ENCODE assay signal across 16 cellular contexts in the genomic region with DNA sequence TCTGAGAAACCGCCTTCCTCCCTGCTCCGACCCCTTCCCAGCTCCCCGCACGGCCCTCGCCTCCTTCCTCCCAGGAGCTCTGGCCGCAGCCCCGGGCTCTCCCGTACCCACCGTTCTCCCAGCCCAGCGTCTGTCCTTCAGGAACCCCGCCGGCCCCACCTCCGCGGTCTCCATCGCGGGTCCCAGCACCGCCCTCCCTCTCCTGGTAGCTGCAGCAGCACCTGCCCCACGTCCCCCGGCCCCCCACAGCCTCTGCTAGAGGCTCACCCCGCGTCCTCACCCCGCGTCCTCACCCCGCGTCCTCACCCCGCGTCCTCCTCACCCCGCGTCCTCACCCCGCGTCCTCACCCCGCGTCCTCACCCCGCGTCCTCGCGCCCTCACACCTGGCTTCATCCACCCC.
DNase-seq lines count a peak whose midpoint lies in the region; ATAC-seq, FAIRE-seq and TF ChIP-seq lines count a peak whose summit lies in the region.
"Had no signal": no experiment of that assay in that cellular context is flagged by ENCODE, and none has a peak within 500 bp of the region (broad histone marks: within the 10 kb centered on the region; RNA-seq: fewer than 3 reads in every experiment).

No MANE protein-coding gene starts in this region.

- H2BK12ac ChIP-seq in H9 (ENCODE audit: insufficient read length, low read depth, low read length): no peak overlapping the region

- H3K27ac Mint-ChIP-seq in H9: no peak overlapping the region
- H3K27ac Mint-ChIP-seq in chondrocyte (ENCODE audit: unreplicated experiment): no peak overlapping the region
- H3K27ac Mint-ChIP-seq: IgD-negative memory B cell had no signal

- peak overlapping the region; percentile 35; the same call in 1 of the 2 replicates for H3K14ac ChIP-seq in H9 (ENCODE audit: insufficient read depth, low read length)

- H3K4me3 Mint-ChIP-seq in H9: no peak overlapping the region
- H3K4me3 Mint-ChIP-seq in chondrocyte (ENCODE audit: unreplicated experiment): no peak overlapping the region
- H3K4me3 Mint-ChIP-seq: IgD-negative memory B cell had no signal

- H3K27ac ChIP-seq in H9 (ENCODE audit: insufficient read length, low read depth, low read length) (no peak overlapping the region), kidney (ENCODE audit: low read depth in 2 of 2, low read length in 2 of 2) (no peak overlapping the region), spleen (no peak overlapping the region)
- H3K27ac ChIP-seq: RWPE1 had no signal

- H2BK5ac ChIP-seq in H9 (ENCODE audit: insufficient read length, low read length): no peak overlapping the region

- no peaks in the 10 kb centered on the region for H4K20me1 ChIP-seq in H9 (ENCODE audit: control insufficient read depth, insufficient read depth, insufficient read length)

- TF ChIP-seq CTCF in H9 (conservative IDR thresholded peaks at IDR 0.05) (no peak), chondrocyte (IDR thresholded peaks at IDR 0.05) (no peak), kidney (IDR thresholded peaks at IDR 0.05; ENCODE audit: borderline replicate concordance, extremely low read depth, insufficient read depth) (no peak), spleen (IDR thresholded peaks at IDR 0.05 in 8 of 11, conservative IDR thresholded peaks at IDR 0.05 in 3 of 11) (no peak)

- no peak overlapping the region for H2BK15ac ChIP-seq in H9 (ENCODE audit: low read depth, low read length)

- H3K4me1 ChIP-seq in H9 (ENCODE audit: insufficient read depth, low read length): no peaks in the 10 kb centered on the region; the same call in 1 of the 2 replicates
- H3K4me1 ChIP-seq in kidney (ENCODE audit: control insufficient read depth in 1 of 2, insufficient read depth in 1 of 2, low read depth in 1 of 2, low read length in 2 of 2): no peaks in the 10 kb centered on the region
- H3K4me1 ChIP-seq in spleen: no peaks in the 10 kb centered on the region
- H3K4me1 ChIP-seq: HAP-1 had no signal

- no peak overlapping the region for H4K8ac ChIP-seq in H9 (replicated peaks; ENCODE audit: insufficient read length, low read depth, low read length)

- no peak for FAIRE-seq in kidney (lab: Jason Lieb, UNC)

- no peak overlapping the region for H3K4me3 ChIP-seq in kidney (ENCODE audit: low read length in 2 of 2)
- no peak overlapping the region for H3K4me3 ChIP-seq in spleen
- H3K4me3 ChIP-seq: HAP-1 had no signal

- H3K36me3 ChIP-seq in kidney (ENCODE audit: control insufficient read depth in 1 of 2, insufficient read depth in 2 of 2, low read length in 2 of 2): no peaks in the 10 kb centered on the region
- H3K36me3 ChIP-seq in spleen: no peaks in the 10 kb centered on the region
- H3K36me3 ChIP-seq: HAP-1 had no signal

- no peak overlapping the region for H3K4me2 ChIP-seq in H9 (ENCODE audit: insufficient read depth, insufficient read length, low read length)

- H3T11ph ChIP-seq in H9 (ENCODE audit: low read length): no peak overlapping the region

- no peak overlapping the region for H3K4ac ChIP-seq in H9 (ENCODE audit: low read depth, low read length)

- H3K79me1 ChIP-seq in H9 (ENCODE audit: insufficient read depth, low read depth, low read length, poor library complexity, severe bottlenecking): no peaks in the 10 kb centered on the region

- H2BK20ac ChIP-seq in H9 (ENCODE audit: low read depth, low read length, poor library complexity, severe bottlenecking): no peak overlapping the region

- H3K79me2 ChIP-seq in H9 (ENCODE audit: insufficient read depth, low read length): no peaks in the 10 kb centered on the region

- no peak overlapping the region for H4K5ac ChIP-seq in H9 (ENCODE audit: insufficient read length, low read depth, low read length)

- H3K4me1 Mint-ChIP-seq in H9 (peaks cover 2 to 6% of the 10 kb centered on the region in 2 experiments; a peak in 3 of 4 replicates), chondrocyte (ENCODE audit: low read depth) (no peaks in the 10 kb centered on the region)
- H3K4me1 Mint-ChIP-seq: IgD-negative memory B cell had no signal

- H3K9me3 Mint-ChIP-seq in H9: no peaks in the 10 kb centered on the region
- H3K9me3 Mint-ChIP-seq in chondrocyte (ENCODE audit: low read depth): no peaks in the 10 kb centered on the region
- H3K9me3 Mint-ChIP-seq: IgD-negative memory B cell had no signal

- ATAC-seq in GM21381 (IDR thresholded peaks at IDR 0.05; ENCODE audit: unreplicated experiment): no peak

- H3K27me3 Mint-ChIP-seq in H9 (ENCODE audit: low read depth) (peaks cover 4% of the 10 kb centered on the region), chondrocyte (ENCODE audit: low read depth) (peaks cover 11% of the 10 kb centered on the region)

- H3K56ac ChIP-seq in H9 (ENCODE audit: insufficient read length, low read depth, low read length): no peak overlapping the region

- no peaks in the 10 kb centered on the region for H3K36me3 Mint-ChIP-seq in H9 (ENCODE audit: insufficient read depth in 1 of 3, low read depth in 3 of 3)
- H3K36me3 Mint-ChIP-seq in chondrocyte (ENCODE audit: low read depth): no peaks in the 10 kb centered on the region
- H3K36me3 Mint-ChIP-seq: IgD-negative memory B cell had no signal

- no peak overlapping the region for H3K23ac ChIP-seq in H9 (ENCODE audit: insufficient read length, low read depth, low read length)

- no peak overlapping the region for H2AFZ ChIP-seq in H9 (ENCODE audit: low read length)

- no peak overlapping the region for H2BK120ac ChIP-seq in H9 (ENCODE audit: low read depth, low read length, poor library complexity, severe bottlenecking)

- DNase-seq in H9 (no peak), chondrocyte (ENCODE audit: low spot score) (peak; percentile 94), kidney (peak; percentile 74), spleen (peak; percentile 67), islet precursor cell (no peak), EL (no peak)
- DNase-seq: DMS153; NCI-H1417; NCI-H2029 treated with DMSO at 0.1 percent for 48 hours; NCI-H526; NK-92 treated with Interleukin-12 subunit alpha and Interleukin-12 subunit beta, amount 100 ng/mL, for 24 hours; OCI-M1 had no signal

- no peak for TF ChIP-seq POLR2A in spleen (IDR thresholded peaks at IDR 0.05)

- H2AK5ac ChIP-seq in H9 (ENCODE audit: insufficient read length, low read length): no peak overlapping the region

- WGBS in H9 (ENCODE audit: extremely low coverage, insufficient read length, low lambda C conversion rate): no CpG with 5 or more reads among the region's 37 CpGs
- WGBS in spleen, 5 donors: 49 to 85% (median 78%) methylated on average over 16 to 37 of the region's 37 CpGs

- H3K27me3 ChIP-seq in H9 (ENCODE audit: insufficient read depth, low read length): no peaks in the 10 kb centered on the region
- peaks cover 0 to 87% (median 38%) of the 10 kb centered on the region in 7 donors for H3K27me3 ChIP-seq in spleen (replicated peaks in 1 of 7)

- no peak overlapping the region for H3K18ac ChIP-seq in H9 (ENCODE audit: insufficient read length, low read depth, low read length)

- intact Hi-C loops in kidney (cut with DNase I) (no loop called here), spleen (cut with DNase I; ENCODE audit: low total_unique reads) (no loop called here)

- H3K9me3 ChIP-seq in H9 (ENCODE audit: control insufficient read depth, low read depth, low read length): no peaks in the 10 kb centered on the region
- no peaks in the 10 kb centered on the region for H3K9me3 ChIP-seq in kidney (ENCODE audit: control insufficient read depth in 1 of 2, low read length in 2 of 2)
- no peaks in the 10 kb centered on the region for H3K9me3 ChIP-seq in spleen
- H3K9me3 ChIP-seq: HAP-1 had no signal

- H3K9ac ChIP-seq in H9 (ENCODE audit: extremely low read depth, insufficient read length, low read length) (no peak overlapping the region), kidney (ENCODE audit: low read length in 2 of 2) (no peak overlapping the region)

- no peak overlapping the region for H4K91ac ChIP-seq in H9 (ENCODE audit: insufficient read length, low read depth, low read length)

- H3K23me2 ChIP-seq in H9 (ENCODE audit: insufficient read length, low read depth, low read length, poor library complexity, severe bottlenecking): no peaks in the 10 kb centered on the region

Comparison
In these comparisons a context has a peak if more than half of its experiments do, and no peak if none do; other contexts are left out.
1. DNase-seq: peak in chondrocyte (single experiment), kidney (single experiment) and spleen (single experiment); none in H9 (single experiment), islet precursor cell (single experiment) and EL (single experiment).